In the genomic region with DNA sequence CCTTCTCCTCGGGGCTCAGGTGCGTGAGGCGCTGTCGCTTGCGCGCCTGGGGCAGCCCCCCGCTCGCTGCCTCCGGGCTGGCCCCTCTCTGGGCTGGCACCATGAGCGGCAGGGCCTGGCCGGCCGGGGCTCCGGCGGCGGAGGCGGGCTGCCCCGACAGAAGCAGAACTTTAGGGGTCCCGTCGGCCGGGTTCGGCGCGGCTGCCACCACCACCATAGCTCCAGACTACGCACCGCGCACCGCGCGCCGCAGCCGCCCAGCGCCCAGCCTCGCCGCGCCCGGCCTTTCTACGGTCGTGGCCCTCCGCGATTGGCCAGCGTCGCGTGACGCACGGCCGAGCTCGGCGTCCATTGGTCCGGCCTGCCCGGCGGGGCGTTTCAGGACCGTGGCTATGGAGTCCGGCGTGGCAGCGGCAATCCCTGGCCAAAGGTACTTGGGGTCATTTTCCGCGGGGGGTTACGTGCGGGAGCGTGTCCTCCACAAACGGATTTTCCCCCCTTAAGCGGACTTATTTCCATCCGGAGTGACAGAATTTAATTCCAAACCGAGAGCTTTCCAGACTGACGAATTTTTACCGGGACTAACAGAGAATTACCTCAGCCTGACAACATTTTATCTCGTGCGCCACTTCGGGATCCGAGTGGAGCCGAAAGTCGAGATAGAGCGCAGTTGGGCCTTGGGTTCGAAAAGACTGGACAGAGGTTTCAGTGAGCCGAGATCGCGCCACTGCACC, we compare ENCODE assay signal across 8 cellular contexts. TPM values are rescaled to one million over a fixed set of nuclear protein-coding genes. Genes with fewer than 3 reads are reported as not detected.
DNase-seq lines count a peak whose midpoint lies in the region; ATAC-seq, FAIRE-seq and TF ChIP-seq lines count a peak whose summit lies in the region.

A gene (minus strand): TSS at position 262 of the 734 bp plus-strand sequence.

- H3K9me2 ChIP-seq in PC-9 (ENCODE audit: insufficient read depth), result no peaks in the 10 kb centered on the region

- CTCF ChIA-PET in PC-9 (lab: Charles Lee), result interaction anchor here (0.6 kb wide), 2 partner anchors 207 to 1107 kb away, joined by 3 to 5 read pairs; no protein-coding TSS in a partner anchor

- H3K27me3 ChIP-seq in HUES6 (ENCODE audit: control insufficient read depth, insufficient read depth, low read length) (no peaks in the 10 kb centered on the region), PC-9 (ENCODE audit: insufficient read depth, low read depth) (no peaks in the 10 kb centered on the region)

- peak; percentile 87 for ATAC-seq in GM21423 (IDR thresholded peaks at IDR 0.05; ENCODE audit: unreplicated experiment)

- H3F3A ChIP-seq in PC-9 (ENCODE audit: insufficient read depth, low read depth), result peaks cover 50% of the 10 kb centered on the region

- no peak for TF ChIP-seq CTCF in D721Med (IDR thresholded peaks at IDR 0.05; ENCODE audit: insufficient read depth, missing control alignments)
- TF ChIP-seq CTCF in PC-9 (conservative IDR thresholded peaks at IDR 0.05), result no peak
- no peak for TF ChIP-seq CTCF in epithelial cell of proximal tubule (conservative IDR thresholded peaks at IDR 0.05; ENCODE audit: low read depth, low read length)

- no peaks in the 10 kb centered on the region for H3K9me3 ChIP-seq in HUES6 (ENCODE audit: control insufficient read depth, insufficient read depth, low read depth, low read length)
- H3K9me3 ChIP-seq in PC-9 (ENCODE audit: insufficient read depth, low read depth), result no peaks in the 10 kb centered on the region

- peak; percentile 72 for DNase-seq in D721Med (ENCODE audit: insufficient read length, low spot score)
- DNase-seq in PC-9, result peak; percentile 85
- DNase-seq in activated T-cell treated with anti-CD3 and anti-CD28 coated beads, Interleukin-2, amount 50 U/mL, for 1 hour, result peak; percentile 93
- DNase-seq in epithelial cell of proximal tubule (ENCODE audit: low read depth), result peak; percentile 46
- DNase-seq in mucosa of gallbladder (ENCODE audit: low spot score), result peak; percentile 95
- DNase-seq in stimulated activated CD8-positive, alpha-beta memory T cell treated with anti-CD3 and anti-CD28 coated beads, Interleukin-4, amount 100 ng/mL, for 24 hours (ENCODE audit: low read depth), result peak; percentile 81

- intact Hi-C loops in PC-9 (cut with micrococcal nuclease; ENCODE audit: unreplicated experiment), result loop anchor here (2.0 kb wide), 1 partner anchor 18 kb away; no protein-coding TSS in a partner anchor

- peak within 1 kb of the TSS; percentile 99 for H3K9ac ChIP-seq in HUES6 (ENCODE audit: low read length)

- no peak for FAIRE-seq in D721Med (lab: Jason Lieb, UNC)

- peaks cover 30% of the 10 kb centered on the region for H4K20me1 ChIP-seq in PC-9 (ENCODE audit: insufficient read depth)

- H3K79me2 ChIP-seq in PC-9 (ENCODE audit: low read depth), result peaks cover 71% of the 10 kb centered on the region

- POLR2A ChIA-PET in PC-9 (lab: Charles Lee; ENCODE audit: unreplicated experiment), result interaction anchor here (0.5 to 1.4 kb wide), 7 partner anchors 18 to 1477 kb away, joined by 3 to 20 read pairs (median 4); a partner anchor contains a TSS

- BruUV-seq in PC-9 (replicated peaks; lab: Mats Ljungman, UMichigan), result TSS peak; percentile 91

- H3K4me2 ChIP-seq in PC-9, result peak within 1 kb of the TSS; percentile 95

- H3K4me3 ChIP-seq in HUES6 (ENCODE audit: low read depth, low read length) (peak within 1 kb of the TSS; percentile 98), PC-9 (peak within 1 kb of the TSS; percentile 99), epithelial cell of proximal tubule (ENCODE audit: low read depth, low read length) (peak within 1 kb of the TSS; percentile 65)

- H3K27ac ChIP-seq in HUES6 (ENCODE audit: low read depth, low read length), result peak within 1 kb of the TSS; percentile 98
- peak within 1 kb of the TSS; percentile 99 for H3K27ac ChIP-seq in PC-9

- H3K36me3 ChIP-seq in HUES6 (ENCODE audit: control insufficient read depth, insufficient read depth, low read length), result peaks cover 38% of the 10 kb centered on the region
- peaks cover 42% of the 10 kb centered on the region for H3K36me3 ChIP-seq in PC-9 (ENCODE audit: low read depth)

- H2AFZ ChIP-seq in PC-9, result peak within 1 kb of the TSS; percentile 84

- H3K4me1 ChIP-seq in HUES6 (ENCODE audit: control insufficient read depth, insufficient read depth, low read length) (peaks cover 14% of the 10 kb centered on the region), PC-9 (replicated peaks; ENCODE audit: insufficient read depth) (peaks cover 39% of the 10 kb centered on the region)

RNA-seq across cellular contexts. Expression of the gene that starts here (rescaled TPM):
- total RNA-seq in PC-9 (2021) (35.2 and 47.7 TPM in 2 replicates), epithelial cell of proximal tubule (147 and 153 TPM in 2 replicates), mucosa of gallbladder (220 TPM)

Comparison
In these comparisons a context has a peak if more than half of its experiments do, and no peak if none do; other contexts are left out.
1. Peak in every context shown above with its lines: DNase-seq, ATAC-seq, H3K4me3 ChIP-seq and H3K27ac ChIP-seq.